ENCODE assay signal across 20 cellular contexts in the genomic region with DNA sequence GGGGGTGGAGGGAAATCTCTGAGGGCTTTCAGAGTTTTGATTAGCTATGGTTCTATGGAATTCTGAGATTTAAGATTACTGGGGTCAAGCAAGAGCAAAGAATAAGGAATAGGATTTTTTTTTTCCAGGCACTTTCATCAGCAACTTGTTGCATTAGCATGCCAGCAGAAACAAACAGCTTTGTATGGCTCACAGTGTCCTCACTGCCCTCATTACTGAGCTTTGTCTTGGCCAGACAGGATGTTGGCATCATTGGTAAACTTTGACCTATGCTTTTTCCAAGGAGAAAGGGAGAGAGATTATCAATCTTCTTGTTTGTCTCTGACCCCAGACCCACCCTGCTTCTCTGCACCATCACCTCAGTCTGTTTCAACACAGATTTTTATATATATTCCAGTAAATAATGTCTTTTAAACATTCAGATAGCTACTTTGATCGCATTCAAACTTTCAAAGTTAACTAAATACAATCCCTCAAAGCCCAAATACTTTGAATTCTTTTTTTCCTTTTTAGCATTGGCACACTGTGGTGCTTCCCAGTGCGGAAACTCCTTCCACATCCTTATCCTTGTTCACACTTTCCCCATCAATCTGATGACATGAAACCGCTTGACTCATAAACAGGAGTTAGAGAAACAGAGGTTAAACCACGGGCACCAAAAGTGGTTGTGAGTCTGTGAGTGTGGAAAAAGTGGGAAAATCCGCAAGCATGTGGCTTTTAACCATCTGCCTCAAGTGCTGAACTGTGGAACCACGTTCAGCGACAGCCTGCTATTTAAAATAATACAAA.
A peak's percentile ranks its signal among the peaks of the same experiment; 100 is the strongest.
DNase-seq lines count a peak whose midpoint lies in the region; ATAC-seq, FAIRE-seq and TF ChIP-seq lines count a peak whose summit lies in the region.
"Had no signal": no experiment of that assay in that cellular context is flagged by ENCODE, and none has a peak within 500 bp of the region (broad histone marks: within the 10 kb centered on the region; RNA-seq: fewer than 3 reads in every experiment).

No MANE protein-coding gene starts in this region.

- no peak overlapping the region for H3K27ac ChIP-seq in neuronal stem cell (replicated peaks; ENCODE audit: low read length)
- H3K27ac ChIP-seq: KMS-11, PC-9, SJCRH30 had no signal

- H3K36me3 ChIP-seq in MG63 (no peaks in the 10 kb centered on the region), neuronal stem cell (replicated peaks in 1 of 2; ENCODE audit: control insufficient read depth in 2 of 2, insufficient read depth in 2 of 2, low read length in 2 of 2) (no peaks in the 10 kb centered on the region)
- H3K36me3 ChIP-seq: SJCRH30 had no signal

- no peak overlapping the region for H4K8ac ChIP-seq in neuronal stem cell (ENCODE audit: low read depth, low read length)

- H2AK5ac ChIP-seq in neuronal stem cell (ENCODE audit: low read depth, low read length) = no peak overlapping the region

- H3K27me3 ChIP-seq in MG63 = no peaks in the 10 kb centered on the region
- H3K27me3 ChIP-seq in neuronal stem cell (ENCODE audit: control insufficient read depth in 3 of 3, insufficient read depth in 3 of 3, low read depth in 1 of 3, low read length in 3 of 3) = no peaks in the 10 kb centered on the region
- H3K27me3 ChIP-seq: SJCRH30 had no signal

- H3K18ac ChIP-seq in neuronal stem cell (ENCODE audit: low read length) = no peak overlapping the region

- no peak overlapping the region for H2BK12ac ChIP-seq in neuronal stem cell (ENCODE audit: low read length)

- H2BK120ac ChIP-seq in neuronal stem cell (ENCODE audit: low read depth, low read length) = no peak overlapping the region

- H3K14ac ChIP-seq in neuronal stem cell (ENCODE audit: low read length) = no peak overlapping the region

- no peaks in the 10 kb centered on the region for H3K4me1 ChIP-seq in neuronal stem cell (ENCODE audit: control insufficient read depth in 2 of 2, insufficient read depth in 1 of 2, low read depth in 1 of 2, low read length in 2 of 2)
- H3K4me1 ChIP-seq: SJCRH30 had no signal

- peak overlapping the region; percentile 43 for H2AFZ ChIP-seq in neuronal stem cell (ENCODE audit: low read length)
- H2AFZ ChIP-seq: PC-9 had no signal

- TF ChIP-seq CTCF in fibroblast of pulmonary artery (IDR thresholded peaks at IDR 0.05; ENCODE audit: low read length, missing control alignments) = no peak
- TF ChIP-seq CTCF in D721Med (IDR thresholded peaks at IDR 0.05; ENCODE audit: insufficient read depth, missing control alignments) = no peak

- H3K4me3 ChIP-seq in MG63 (no peak overlapping the region), fibroblast of pulmonary artery (replicated peaks; ENCODE audit: low read depth, low read length) (no peak overlapping the region), neuronal stem cell (ENCODE audit: low read length in 2 of 2) (no peak overlapping the region)
- H3K4me3 ChIP-seq: PC-9, SJCRH30 had no signal

- no peak overlapping the region for H2BK15ac ChIP-seq in neuronal stem cell (ENCODE audit: low read length)

- H3K4me2 ChIP-seq in neuronal stem cell (ENCODE audit: insufficient read depth, low read length, poor library complexity, severe bottlenecking) = no peak overlapping the region
- H3K4me2 ChIP-seq: KMS-11, PC-9 had no signal

- FAIRE-seq in D721Med (lab: Jason Lieb, UNC) = no peak
- FAIRE-seq: GM12891, GM18507, H54 had no signal

- no CpG with 5 or more reads among the region's 7 CpGs for WGBS in neuronal stem cell (ENCODE audit: extremely low coverage in 2 of 2, insufficient read length in 2 of 2, insufficient replicate concordance in 1 of 2), 2 donors

- ATAC-seq in HG02798 (IDR thresholded peaks at IDR 0.05; ENCODE audit: poor library complexity, unreplicated experiment) = no peak
- no peak for ATAC-seq in esophagus mucosa

- peak; percentile 35 for DNase-seq in Ammon's horn (ENCODE audit: low spot score)
- peak; percentile 26 for DNase-seq in MG63
- DNase-seq in fibroblast of pulmonary artery (ENCODE audit: low read depth) = peak; percentile 23
- no peak for DNase-seq in neuronal stem cell (ENCODE audit: low spot score)
- no peak for DNase-seq in D721Med (ENCODE audit: insufficient read length, low spot score)
- no peak for DNase-seq in A172 (ENCODE audit: low spot score)
- DNase-seq: 8988T; CD4-positive, alpha-beta memory T cell; NCI-H1417 treated with DMSO at 0.1 percent for 48 hours; NCI-H187 treated with DMSO at 0.1 percent for 48 hours; NCI-H226; NCI-H524 treated with DMSO at 0.1 percent for 48 hours; PC-9; SJCRH30 had no signal

- no peaks in the 10 kb centered on the region for H3K79me1 ChIP-seq in neuronal stem cell (ENCODE audit: low read depth, low read length)

- H3K23ac ChIP-seq in neuronal stem cell (ENCODE audit: low read depth, low read length, poor library complexity) = no peak overlapping the region

- H2BK5ac ChIP-seq in neuronal stem cell (ENCODE audit: low read length) = no peak overlapping the region

- no peak overlapping the region for H3K9ac ChIP-seq in neuronal stem cell (ENCODE audit: low read depth, low read length, poor library complexity)
- H3K9ac ChIP-seq: KMS-11 had no signal

- H3K9me3 ChIP-seq in MG63 = no peaks in the 10 kb centered on the region
- no peaks in the 10 kb centered on the region for H3K9me3 ChIP-seq in neuronal stem cell (replicated peaks in 1 of 2; ENCODE audit: control insufficient read depth in 2 of 2, insufficient read depth in 1 of 2, low read depth in 1 of 2, low read length in 2 of 2)
- H3K9me3 ChIP-seq: SJCRH30 had no signal

- H4K91ac ChIP-seq in neuronal stem cell (ENCODE audit: low read depth, low read length, poor library complexity) = no peak overlapping the region

- H3K4ac ChIP-seq in neuronal stem cell (ENCODE audit: low read length) = no peak overlapping the region

Comparison
In these comparisons a context has a peak if more than half of its experiments do, and no peak if none do; other contexts are left out.
1. DNase-seq: peak in Ammon's horn (single experiment), MG63 (single experiment) and fibroblast of pulmonary artery (single experiment); none in neuronal stem cell (single experiment), D721Med (single experiment) and A172 (single experiment).